ENCODE assay signal across 22 cellular contexts in the genomic region with DNA sequence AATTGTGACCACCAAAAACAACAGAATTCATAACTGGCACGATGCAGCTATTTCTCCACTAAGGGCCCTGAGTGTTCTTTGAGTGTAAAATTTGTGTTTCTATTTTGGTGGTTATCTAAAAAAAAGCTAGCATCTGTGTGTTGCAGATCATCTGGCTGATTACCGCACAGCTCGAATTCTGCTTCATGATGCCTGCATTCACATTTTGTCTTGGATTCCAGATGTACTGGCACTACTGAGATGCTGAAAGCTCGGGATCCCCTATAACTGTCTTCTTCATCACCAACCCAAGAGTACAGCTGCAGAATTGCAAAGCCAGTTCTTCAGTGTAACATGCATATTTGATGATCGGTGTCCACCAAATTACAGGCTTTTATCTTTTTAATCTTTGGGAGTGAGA.
"Had no signal": no experiment of that assay in that cellular context is flagged by ENCODE, and none has a peak within 500 bp of the region (broad histone marks: within the 10 kb centered on the region; RNA-seq: fewer than 3 reads in every experiment).

No MANE protein-coding gene starts in this region.

- H3K27ac ChIP-seq: breast epithelium, right atrium auricular region, suprapubic skin had no signal

- H3K4me1 Mint-ChIP-seq: activated CD4-positive, alpha-beta memory T cell treated with anti-CD3 and anti-CD28 coated beads, Interleukin-2, amount 10 ng/mL, durations not matched to agents 7 days and 5 days; activated CD8-positive, alpha-beta memory T cell treated with anti-CD3 and anti-CD28 coated beads, Interleukin-2, amount 10 ng/mL, durations not matched to agents 7 days and 5 days; activated naive CD8-positive, alpha-beta T cell treated with anti-CD3 and anti-CD28 coated beads, Interleukin-2, amount 50 U/mL, for 24 hours had no signal

- H3K9me3 Mint-ChIP-seq: activated CD4-positive, alpha-beta memory T cell treated with anti-CD3 and anti-CD28 coated beads, Interleukin-2, amount 10 ng/mL, durations not matched to agents 7 days and 5 days; natural killer cell treated with Interleukin-12 subunit alpha and Interleukin-12 subunit beta and Interleukin-15 and Interleukin-18, amount 100 ng/mL, for 72 hours had no signal

- ATAC-seq: activated CD8-positive, alpha-beta memory T cell treated with anti-CD3 and anti-CD28 coated beads, Interleukin-2, amount 10 ng/mL, durations not matched to agents 7 days and 5 days; activated naive CD8-positive, alpha-beta T cell treated with anti-CD3 and anti-CD28 coated beads, Interleukin-2, amount 50 U/mL, for 24 hours; left colon; lower lobe of right lung; natural killer cell treated with Interleukin-12 subunit alpha and Interleukin-12 subunit beta and Interleukin-15 and Interleukin-18, amount 100 ng/mL, for 72 hours; stimulated activated naive CD8-positive, alpha-beta T cell treated with anti-CD3 and anti-CD28 coated beads, Interleukin-15, Interleukin-2, amounts not matched to agents 100 U/mL and 50 U/mL, for 24 hours had no signal

- H3K36me3 Mint-ChIP-seq: activated CD8-positive, alpha-beta memory T cell treated with anti-CD3 and anti-CD28 coated beads, Interleukin-2, amount 10 ng/mL, durations not matched to agents 7 days and 5 days; natural killer cell treated with Interleukin-12 subunit alpha and Interleukin-12 subunit beta and Interleukin-15 and Interleukin-18, amount 100 ng/mL, for 72 hours had no signal

- H3K27ac Mint-ChIP-seq: activated CD4-positive, alpha-beta memory T cell treated with anti-CD3 and anti-CD28 coated beads, Interleukin-2, amount 10 ng/mL, durations not matched to agents 7 days and 5 days; activated CD8-positive, alpha-beta memory T cell treated with anti-CD3 and anti-CD28 coated beads, Interleukin-2, amount 10 ng/mL, durations not matched to agents 7 days and 5 days; activated naive CD8-positive, alpha-beta T cell treated with anti-CD3 and anti-CD28 coated beads, Interleukin-2, amount 50 U/mL, for 24 hours; dendritic cell treated with granulocyte-macrophage colony-stimulating factor and Interleukin-4, amounts not matched to agents 40 ng/mL and 50 ng/mL, for 4 days; natural killer cell treated with Interleukin-12 subunit alpha and Interleukin-12 subunit beta and Interleukin-15 and Interleukin-18, amount 100 ng/mL, for 72 hours had no signal

- H3K4me3 Mint-ChIP-seq: activated CD4-positive, alpha-beta memory T cell treated with anti-CD3 and anti-CD28 coated beads, Interleukin-2, amount 10 ng/mL, durations not matched to agents 7 days and 5 days; activated CD8-positive, alpha-beta memory T cell treated with anti-CD3 and anti-CD28 coated beads, Interleukin-2, amount 10 ng/mL, durations not matched to agents 7 days and 5 days; activated naive CD8-positive, alpha-beta T cell treated with anti-CD3 and anti-CD28 coated beads, Interleukin-2, amount 50 U/mL, for 24 hours; dendritic cell treated with granulocyte-macrophage colony-stimulating factor and Interleukin-4, amounts not matched to agents 40 ng/mL and 50 ng/mL, for 4 days; natural killer cell treated with Interleukin-12 subunit alpha and Interleukin-12 subunit beta and Interleukin-15 and Interleukin-18, amount 100 ng/mL, for 72 hours had no signal

- DNase-seq: activated CD4-positive, alpha-beta memory T cell treated with anti-CD3 and anti-CD28 coated beads, Interleukin-2, amount 10 ng/mL, durations not matched to agents 7 days and 5 days; activated CD4-positive, alpha-beta T cell treated with anti-CD3 and anti-CD28 coated beads for 48 hours; activated CD4-positive, CD25-positive, alpha-beta regulatory T cell; activated CD8-positive, alpha-beta memory T cell treated with anti-CD3 and anti-CD28 coated beads, Interleukin-2, amount 10 ng/mL, durations not matched to agents 7 days and 5 days; activated naive CD4-positive, alpha-beta T cell treated with Interleukin-2 at 50 U/mL for 16 hours; activated naive CD8-positive, alpha-beta T cell treated with anti-CD3 and anti-CD28 coated beads, Interleukin-2, amount 50 U/mL, for 24 hours; aorta; cerebellar nuclear complex; effector memory CD4-positive, alpha-beta T cell; esophagus squamous epithelium; islet precursor cell; left colon; lower lobe of right lung; stimulated activated naive CD8-positive, alpha-beta T cell treated with anti-CD3 and anti-CD28 coated beads, Interleukin-15, Interleukin-2, amounts not matched to agents 100 U/mL and 50 U/mL, for 24 hours; T-helper 1 cell; T-helper 9 cell; upper lobe of left lung had no signal
